Comparison of ENCODE assay signal across 22 cellular contexts in the genomic region with DNA sequence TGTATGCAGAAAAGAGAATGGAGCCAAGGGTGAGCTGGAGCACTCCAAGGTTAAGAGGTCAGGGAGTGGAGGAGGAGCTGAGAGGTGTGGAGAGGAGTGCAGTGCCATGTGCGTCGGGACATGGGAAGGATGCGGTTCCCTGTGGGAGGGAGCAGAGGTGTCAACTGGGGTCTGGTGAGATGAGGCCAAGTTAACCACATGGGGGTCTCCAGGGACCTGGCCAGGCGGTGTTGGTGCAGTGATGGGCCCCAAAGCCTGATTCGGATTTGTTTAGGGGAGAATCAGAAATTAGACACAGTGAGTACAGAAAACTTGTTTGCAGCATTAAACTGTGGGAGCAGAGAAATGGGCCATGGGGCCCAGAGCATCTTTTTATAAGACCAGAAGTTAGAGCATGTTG.
"Had no signal": no experiment of that assay in that cellular context is flagged by ENCODE, and none has a peak within 500 bp of the region (broad histone marks: within the 10 kb centered on the region; RNA-seq: fewer than 3 reads in every experiment).

No MANE protein-coding gene starts in this region.

- H3K27me3 ChIP-seq: esophagus muscularis mucosa, gastrocnemius medialis, left lung, neutrophil, right lobe of liver, spleen, tibial nerve, upper lobe of right lung had no signal

- H3K27ac ChIP-seq: epithelial cell of prostate, left lung, neutrophil, psoas muscle, spleen, tibial nerve, upper lobe of right lung had no signal

- DNase-seq: effector memory CD8-positive, alpha-beta T cell; gastrocnemius medialis; islet precursor cell; left lung; naive B cell; psoas muscle; retina; right lobe of liver; spleen; stimulated activated CD4-positive, alpha-beta T cell treated with anti-CD3 and anti-CD28 coated beads, Interleukin-15, amount 100 ng/mL, for 24 hours; stimulated activated CD4-positive, alpha-beta T cell treated with anti-CD3 and anti-CD28 coated beads, Interleukin-1b, Interleukin-23, amount 100 ng/mL, for 48 hours; stimulated activated CD4-positive, alpha-beta T cell treated with anti-CD3 and anti-CD28 coated beads, Interleukin-4, amount 100 ng/mL, for 24 hours; upper lobe of right lung had no signal

- H3K4me1 ChIP-seq: spleen, tibial nerve, upper lobe of right lung had no signal

- H3K4me1 Mint-ChIP-seq: naive B cell; stimulated activated memory B cell treated with anti-CD40 and anti-IgM and Interleukin-4, amounts not matched to agents 10 μg/mL and 1 μg/mL and 100 μg/mL, for 72 hours had no signal

- H3K27me3 Mint-ChIP-seq: dendritic cell treated with granulocyte-macrophage colony-stimulating factor and Interleukin-4, amounts not matched to agents 40 ng/mL and 50 ng/mL, for 4 days; stimulated activated naive CD8-positive, alpha-beta T cell treated with anti-CD3 and anti-CD28 coated beads, Interleukin-15, Interleukin-2, amounts not matched to agents 100 ng/mL and 50 ng/mL, for 24 hours had no signal

- H3K27ac Mint-ChIP-seq: dendritic cell treated with granulocyte-macrophage colony-stimulating factor and Interleukin-4, amounts not matched to agents 40 ng/mL and 50 ng/mL, for 4 days; stimulated activated memory B cell treated with anti-CD40 and anti-IgM and Interleukin-4, amounts not matched to agents 10 μg/mL and 1 μg/mL and 100 μg/mL, for 72 hours had no signal

- H3K4me3 Mint-ChIP-seq: dendritic cell treated with granulocyte-macrophage colony-stimulating factor and Interleukin-4, amounts not matched to agents 40 ng/mL and 50 ng/mL, for 4 days; effector memory CD8-positive, alpha-beta T cell; stimulated activated memory B cell treated with anti-CD40 and anti-IgM and Interleukin-4, amounts not matched to agents 10 μg/mL and 1 μg/mL and 100 μg/mL, for 72 hours; stimulated activated naive CD8-positive, alpha-beta T cell treated with anti-CD3 and anti-CD28 coated beads, Interleukin-15, Interleukin-2, amounts not matched to agents 100 ng/mL and 50 ng/mL, for 24 hours had no signal

- ATAC-seq: effector memory CD8-positive, alpha-beta T cell; gastrocnemius medialis; left lung; right lobe of liver; stimulated activated memory B cell treated with anti-CD40 and anti-IgM and Interleukin-4, amounts not matched to agents 10 μg/mL and 1 μg/mL and 100 μg/mL, for 72 hours; upper lobe of right lung had no signal

- FAIRE-seq: colon had no signal

- H3K36me3 ChIP-seq: gastrocnemius medialis, left lung, neutrophil, right lobe of liver, spleen, tibial nerve, upper lobe of right lung had no signal

- H3K9me3 Mint-ChIP-seq: dendritic cell treated with granulocyte-macrophage colony-stimulating factor and Interleukin-4, amounts not matched to agents 40 ng/mL and 50 ng/mL, for 4 days; effector memory CD8-positive, alpha-beta T cell; naive B cell; stimulated activated memory B cell treated with anti-CD40 and anti-IgM and Interleukin-4, amounts not matched to agents 10 μg/mL and 1 μg/mL and 100 μg/mL, for 72 hours; stimulated activated naive CD8-positive, alpha-beta T cell treated with anti-CD3 and anti-CD28 coated beads, Interleukin-15, Interleukin-2, amounts not matched to agents 100 ng/mL and 50 ng/mL, for 24 hours had no signal

- H3K4me3 ChIP-seq: esophagus muscularis mucosa, gastrocnemius medialis, left lung, lung, psoas muscle, right lobe of liver, spleen, tibial nerve, upper lobe of right lung had no signal

- H3K36me3 Mint-ChIP-seq: naive B cell; stimulated activated memory B cell treated with anti-CD40 and anti-IgM and Interleukin-4, amounts not matched to agents 10 μg/mL and 1 μg/mL and 100 μg/mL, for 72 hours had no signal

- H3K9me3 ChIP-seq: esophagus muscularis mucosa, gastrocnemius medialis, left lung, neutrophil, psoas muscle, right lobe of liver, spleen, tibial nerve, upper lobe of right lung had no signal
